Comparison of ENCODE assay signal across 15 cellular contexts in the genomic region with DNA sequence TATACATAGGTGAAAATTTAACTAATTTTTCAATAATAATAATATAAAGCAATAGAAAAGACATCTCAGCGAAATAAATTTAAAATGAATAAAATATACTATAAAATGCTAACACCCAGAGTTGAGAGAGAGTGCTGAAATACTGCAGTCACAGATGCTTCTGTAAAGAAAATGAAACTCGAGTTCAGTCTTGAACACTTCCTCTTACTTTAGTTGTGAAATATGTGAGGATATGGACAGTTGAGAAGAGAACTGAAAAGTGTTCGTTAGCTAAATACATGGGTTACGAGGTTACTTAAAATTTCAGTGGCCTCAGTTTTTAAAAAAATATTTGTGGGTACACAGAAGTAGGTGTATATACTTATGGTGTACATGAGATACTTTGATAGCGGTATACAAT.
A peak's percentile ranks its signal among the peaks of the same experiment; 100 is the strongest.
DNase-seq lines count a peak whose midpoint lies in the region; ATAC-seq lines count a peak whose summit lies in the region.
"Had no signal": no experiment of that assay in that cellular context is flagged by ENCODE, and none has a peak within 500 bp of the region (broad histone marks: within the 10 kb centered on the region; RNA-seq: fewer than 3 reads in every experiment).

No MANE protein-coding gene starts in this region.

- no peak overlapping the region for H3K9ac ChIP-seq in mesendoderm (ENCODE audit: low read length)
- H3K9ac ChIP-seq: parathyroid adenoma had no signal

- no peaks in the 10 kb centered on the region for H3K79me2 ChIP-seq in mesendoderm (ENCODE audit: control insufficient read depth, insufficient read depth, low read length)
- H3K79me2 ChIP-seq: parathyroid adenoma had no signal

- no peak overlapping the region for H3K56ac ChIP-seq in mesendoderm (ENCODE audit: low read length)

- no peak overlapping the region for H3K4ac ChIP-seq in mesendoderm (ENCODE audit: low read depth, low read length)

- H3K9me3 Mint-ChIP-seq in memory B cell, result no peaks in the 10 kb centered on the region
- no peaks in the 10 kb centered on the region for H3K9me3 Mint-ChIP-seq in activated CD4-positive, alpha-beta memory T cell treated with anti-CD3 and anti-CD28 coated beads, Interleukin-2, amount 10 ng/mL, durations not matched to agents 7 days and 5 days
- H3K9me3 Mint-ChIP-seq: T-helper 1 cell treated with Interleukin-12 subunit alpha and Interleukin-12 subunit beta and Interleukin-4 antibody, amounts not matched to agents 30 μg/mL and 1 μg/mL, for 36 hours had no signal

- H3K4me3 ChIP-seq in mesendoderm (ENCODE audit: low read length), result no peak overlapping the region

- H2BK5ac ChIP-seq in mesendoderm (ENCODE audit: low read length), result no peak overlapping the region

- ATAC-seq in GM19035 (IDR thresholded peaks at IDR 0.05; ENCODE audit: unreplicated experiment) (peak; percentile 92), HG02623 (IDR thresholded peaks at IDR 0.05; ENCODE audit: unreplicated experiment) (peak; percentile 92), HG03457 (IDR thresholded peaks at IDR 0.05; ENCODE audit: unreplicated experiment) (peak; percentile 85), memory B cell (ENCODE audit: low read depth) (peak; percentile 65), HG03571 (IDR thresholded peaks at IDR 0.05; ENCODE audit: unreplicated experiment) (no peak)
- ATAC-seq: left cardiac atrium had no signal

- H3K4me2 ChIP-seq in mesendoderm (ENCODE audit: low read length), result no peak overlapping the region

- no peaks in the 10 kb centered on the region for H3K4me1 Mint-ChIP-seq in memory B cell
- H3K4me1 Mint-ChIP-seq in activated CD4-positive, alpha-beta memory T cell treated with anti-CD3 and anti-CD28 coated beads, Interleukin-2, amount 10 ng/mL, durations not matched to agents 7 days and 5 days, result no peaks in the 10 kb centered on the region

- POLR2A ChIA-PET in activated CD4-positive, alpha-beta memory T cell treated with anti-CD3 and anti-CD28 coated beads, Interleukin-2, amount 10 ng/mL, durations not matched to agents 7 days and 5 days (lab: Charles Lee), result no interaction called here

- peaks cover 2% of the 10 kb centered on the region for H3K27me3 Mint-ChIP-seq in memory B cell
- peaks cover 3% of the 10 kb centered on the region for H3K27me3 Mint-ChIP-seq in activated CD4-positive, alpha-beta memory T cell treated with anti-CD3 and anti-CD28 coated beads, Interleukin-2, amount 10 ng/mL, durations not matched to agents 7 days and 5 days

- no peak overlapping the region for H3K18ac ChIP-seq in mesendoderm (ENCODE audit: low read length)

- no peak overlapping the region for H3K27ac Mint-ChIP-seq in memory B cell
- no peak overlapping the region for H3K27ac Mint-ChIP-seq in activated CD4-positive, alpha-beta memory T cell treated with anti-CD3 and anti-CD28 coated beads, Interleukin-2, amount 10 ng/mL, durations not matched to agents 7 days and 5 days
- H3K27ac Mint-ChIP-seq: T-helper 1 cell treated with Interleukin-12 subunit alpha and Interleukin-12 subunit beta and Interleukin-4 antibody, amounts not matched to agents 30 μg/mL and 1 μg/mL, for 36 hours had no signal

- no peak overlapping the region for H2BK15ac ChIP-seq in mesendoderm (replicated peaks; ENCODE audit: low read depth)

- CTCF ChIA-PET in activated CD4-positive, alpha-beta memory T cell treated with anti-CD3 and anti-CD28 coated beads, Interleukin-2, amount 10 ng/mL, durations not matched to agents 7 days and 5 days (lab: Charles Lee), result no interaction called here

- no peak for DNase-seq in memory B cell (ENCODE audit: low spot score in 2 of 2)
- no peak for DNase-seq in NCI-H774 (lab: John Stamatoyannopoulos, UW)
- no peak for DNase-seq in mesendoderm
- no peak for DNase-seq in activated CD4-positive, alpha-beta memory T cell treated with anti-CD3 and anti-CD28 coated beads, Interleukin-2, amount 10 ng/mL, durations not matched to agents 7 days and 5 days
- DNase-seq: brain microvascular endothelial cell; Karpas-422; left cardiac atrium; NCI-H524; stimulated activated CD4-positive, alpha-beta T cell treated with anti-CD3 and anti-CD28 coated beads, Interleukin-4, amount 100 ng/mL, for 1 hour had no signal

- no peaks in the 10 kb centered on the region for H3K36me3 Mint-ChIP-seq in memory B cell
- H3K36me3 Mint-ChIP-seq in activated CD4-positive, alpha-beta memory T cell treated with anti-CD3 and anti-CD28 coated beads, Interleukin-2, amount 10 ng/mL, durations not matched to agents 7 days and 5 days (ENCODE audit: low read depth), result no peaks in the 10 kb centered on the region

- no CpG with 5 or more reads among the region's 5 CpGs for WGBS in mesendoderm (ENCODE audit: extremely low coverage, insufficient coverage, low lambda C conversion rate)

- no peaks in the 10 kb centered on the region for H3K4me1 ChIP-seq in mesendoderm (ENCODE audit: control insufficient read depth, low read depth, low read length)
- H3K4me1 ChIP-seq: parathyroid adenoma had no signal

- no peak overlapping the region for H3K27ac ChIP-seq in mesendoderm (ENCODE audit: low read depth, low read length)
- H3K27ac ChIP-seq: brain microvascular endothelial cell, parathyroid adenoma had no signal

- H3K27me3 ChIP-seq in mesendoderm (ENCODE audit: insufficient read depth, low read length, poor library complexity), result no peaks in the 10 kb centered on the region
- H3K27me3 ChIP-seq: brain microvascular endothelial cell had no signal

- H3K23ac ChIP-seq in mesendoderm (ENCODE audit: low read length), result no peak overlapping the region

- H2BK120ac ChIP-seq in mesendoderm (ENCODE audit: low read depth, low read length), result no peak overlapping the region

- no peaks in the 10 kb centered on the region for H3K36me3 ChIP-seq in mesendoderm (ENCODE audit: control insufficient read depth, insufficient read depth, low read length)
- H3K36me3 ChIP-seq: brain microvascular endothelial cell had no signal

- H3K79me1 ChIP-seq in mesendoderm (ENCODE audit: low read length), result no peaks in the 10 kb centered on the region

- H4K8ac ChIP-seq in mesendoderm (ENCODE audit: low read depth, low read length), result no peak overlapping the region

- no peak overlapping the region for H2AK5ac ChIP-seq in mesendoderm (ENCODE audit: low read length)

- no peak overlapping the region for H3K4me3 Mint-ChIP-seq in memory B cell
- H3K4me3 Mint-ChIP-seq in activated CD4-positive, alpha-beta memory T cell treated with anti-CD3 and anti-CD28 coated beads, Interleukin-2, amount 10 ng/mL, durations not matched to agents 7 days and 5 days, result no peak overlapping the region
- H3K4me3 Mint-ChIP-seq: T-helper 1 cell treated with Interleukin-12 subunit alpha and Interleukin-12 subunit beta and Interleukin-4 antibody, amounts not matched to agents 30 μg/mL and 1 μg/mL, for 36 hours had no signal

- H4K5ac ChIP-seq in mesendoderm (ENCODE audit: low read length), result no peak overlapping the region
